ENCODE assay signal across 13 cellular contexts in genomic region chr7:69395072-69395714, GRCh38.
DNase-seq lines count a peak whose midpoint lies in the region; TF ChIP-seq lines count a peak whose summit lies in the region.
"Had no signal": no experiment of that assay in that cellular context is flagged by ENCODE, and none has a peak within 500 bp of the region (broad histone marks: within the 10 kb centered on the region; RNA-seq: fewer than 3 reads in every experiment).

No MANE protein-coding gene starts in this region.

- H3K9ac ChIP-seq in adipocyte (ENCODE audit: low read length): peak overlapping the region; percentile 71

- DNase-seq in H4 (ENCODE audit: low spot score): peak; percentile 93
- peak; percentile 90 for DNase-seq in adipocyte (ENCODE audit: low read depth)
- DNase-seq in right atrium auricular region (ENCODE audit: low spot score): peak; percentile 71
- peak; percentile 94 for DNase-seq in stromal cell of bone marrow (ENCODE audit: low read depth)
- no peak for DNase-seq in NCI-H1092 treated with DMSO at 0.1 percent for 48 hours (lab: John Stamatoyannopoulos, UW)
- no peak for DNase-seq in breast epithelium (ENCODE audit: low spot score in 2 of 2)
- DNase-seq in activated naive CD4-positive, alpha-beta T cell treated with anti-CD3 and anti-CD28 coated beads, Interleukin-2, amount 50 U/mL, for 16 hours: no peak
- DNase-seq in anterior cingulate cortex (lab: John Stamatoyannopoulos, UW): no peak
- DNase-seq: activated CD4-positive, alpha-beta T cell treated with anti-CD3 and anti-CD28 coated beads for 36 hours; colonic mucosa; glutamatergic neuron; NCI-H524; SJCRH30 had no signal

- peak overlapping the region; percentile 67 for H3K4me3 ChIP-seq in adipocyte (ENCODE audit: low read length)
- no peak overlapping the region for H3K4me3 ChIP-seq in right atrium auricular region
- H3K4me3 ChIP-seq in breast epithelium: no peak overlapping the region
- H3K4me3 ChIP-seq: colonic mucosa, SJCRH30 had no signal

- H3K4me1 ChIP-seq in adipocyte (ENCODE audit: control insufficient read depth, insufficient read depth, low read length): peaks cover 27% of the 10 kb centered on the region
- no peaks in the 10 kb centered on the region for H3K4me1 ChIP-seq in right atrium auricular region
- no peaks in the 10 kb centered on the region for H3K4me1 ChIP-seq in breast epithelium
- H3K4me1 ChIP-seq: colonic mucosa, SJCRH30 had no signal

- H3K27ac ChIP-seq in right atrium auricular region: no peak overlapping the region
- H3K27ac ChIP-seq in breast epithelium: no peak overlapping the region
- H3K27ac ChIP-seq: colonic mucosa, SJCRH30 had no signal

- intact Hi-C loops in breast epithelium (cut with DNase I; ENCODE audit: low total_unique reads): no loop called here

- H3K9me3 ChIP-seq in adipocyte (ENCODE audit: control insufficient read depth, low read length): peaks cover 9% of the 10 kb centered on the region
- H3K9me3 ChIP-seq in right atrium auricular region: no peaks in the 10 kb centered on the region
- peaks cover 0 to 6% of the 10 kb centered on the region in 2 donors for H3K9me3 ChIP-seq in breast epithelium
- H3K9me3 ChIP-seq: SJCRH30 had no signal

- H3K36me3 ChIP-seq in adipocyte (ENCODE audit: control insufficient read depth, insufficient read depth, low read length, severe bottlenecking): no peaks in the 10 kb centered on the region
- H3K36me3 ChIP-seq in right atrium auricular region: no peaks in the 10 kb centered on the region
- no peaks in the 10 kb centered on the region for H3K36me3 ChIP-seq in breast epithelium
- H3K36me3 ChIP-seq: colonic mucosa, SJCRH30 had no signal

- TF ChIP-seq POLR2A in breast epithelium (IDR thresholded peaks at IDR 0.05): no peak

- TF ChIP-seq CTCF in right atrium auricular region (IDR thresholded peaks at IDR 0.05) (no peak), breast epithelium (IDR thresholded peaks at IDR 0.05) (no peak)

- H3K27me3 ChIP-seq in adipocyte (replicated peaks; ENCODE audit: control insufficient read depth, insufficient read depth, low read length) (no peaks in the 10 kb centered on the region), right atrium auricular region (no peaks in the 10 kb centered on the region), breast epithelium (no peaks in the 10 kb centered on the region)
- H3K27me3 ChIP-seq: colonic mucosa had no signal

Comparison
In these comparisons a context has a peak if more than half of its experiments do, and no peak if none do; other contexts are left out.
1. DNase-seq: peak in H4 (single experiment), adipocyte (single experiment), right atrium auricular region (single experiment) and stromal cell of bone marrow (single experiment); none in NCI-H1092 treated with DMSO at 0.1 percent for 48 hours (single experiment), breast epithelium (0 of 2), activated naive CD4-positive, alpha-beta T cell treated with anti-CD3 and anti-CD28 coated beads, Interleukin-2, amount 50 U/mL, for 16 hours (single experiment) and anterior cingulate cortex (0 of 58).